In genomic region chr10:6833458-6834011, GRCh38 we compare ENCODE assay signal across 2 cellular contexts.
TF ChIP-seq lines count a peak whose summit lies in the region.

No MANE protein-coding gene starts in this region.

TF ChIP-seq in GM23338, 12 proteins besides CTCF, POLR2A, EP300 and RAD21:
- TF ChIP-seq, protein P1, sequence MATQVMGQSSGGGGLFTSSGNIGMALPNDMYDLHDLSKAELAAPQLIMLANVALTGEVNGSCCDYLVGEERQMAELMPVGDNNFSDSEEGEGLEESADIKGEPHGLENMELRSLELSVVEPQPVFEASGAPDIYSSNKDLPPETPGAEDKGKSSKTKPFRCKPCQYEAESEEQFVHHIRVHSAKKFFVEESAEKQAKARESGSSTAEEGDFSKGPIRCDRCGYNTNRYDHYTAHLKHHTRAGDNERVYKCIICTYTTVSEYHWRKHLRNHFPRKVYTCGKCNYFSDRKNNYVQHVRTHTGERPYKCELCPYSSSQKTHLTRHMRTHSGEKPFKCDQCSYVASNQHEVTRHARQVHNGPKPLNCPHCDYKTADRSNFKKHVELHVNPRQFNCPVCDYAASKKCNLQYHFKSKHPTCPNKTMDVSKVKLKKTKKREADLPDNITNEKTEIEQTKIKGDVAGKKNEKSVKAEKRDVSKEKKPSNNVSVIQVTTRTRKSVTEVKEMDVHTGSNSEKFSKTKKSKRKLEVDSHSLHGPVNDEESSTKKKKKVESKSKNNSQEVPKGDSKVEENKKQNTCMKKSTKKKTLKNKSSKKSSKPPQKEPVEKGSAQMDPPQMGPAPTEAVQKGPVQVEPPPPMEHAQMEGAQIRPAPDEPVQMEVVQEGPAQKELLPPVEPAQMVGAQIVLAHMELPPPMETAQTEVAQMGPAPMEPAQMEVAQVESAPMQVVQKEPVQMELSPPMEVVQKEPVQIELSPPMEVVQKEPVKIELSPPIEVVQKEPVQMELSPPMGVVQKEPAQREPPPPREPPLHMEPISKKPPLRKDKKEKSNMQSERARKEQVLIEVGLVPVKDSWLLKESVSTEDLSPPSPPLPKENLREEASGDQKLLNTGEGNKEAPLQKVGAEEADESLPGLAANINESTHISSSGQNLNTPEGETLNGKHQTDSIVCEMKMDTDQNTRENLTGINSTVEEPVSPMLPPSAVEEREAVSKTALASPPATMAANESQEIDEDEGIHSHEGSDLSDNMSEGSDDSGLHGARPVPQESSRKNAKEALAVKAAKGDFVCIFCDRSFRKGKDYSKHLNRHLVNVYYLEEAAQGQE (IDR thresholded peaks at IDR 0.05; ENCODE audit: unreplicated experiment), result no peak
- no peak for TF ChIP-seq ETS1 (IDR thresholded peaks at IDR 0.05)
- no peak for TF ChIP-seq ZNF331 (CRISPR knock-in tag; IDR thresholded peaks at IDR 0.05; ENCODE audit: low read depth)
- TF ChIP-seq, protein P2, sequence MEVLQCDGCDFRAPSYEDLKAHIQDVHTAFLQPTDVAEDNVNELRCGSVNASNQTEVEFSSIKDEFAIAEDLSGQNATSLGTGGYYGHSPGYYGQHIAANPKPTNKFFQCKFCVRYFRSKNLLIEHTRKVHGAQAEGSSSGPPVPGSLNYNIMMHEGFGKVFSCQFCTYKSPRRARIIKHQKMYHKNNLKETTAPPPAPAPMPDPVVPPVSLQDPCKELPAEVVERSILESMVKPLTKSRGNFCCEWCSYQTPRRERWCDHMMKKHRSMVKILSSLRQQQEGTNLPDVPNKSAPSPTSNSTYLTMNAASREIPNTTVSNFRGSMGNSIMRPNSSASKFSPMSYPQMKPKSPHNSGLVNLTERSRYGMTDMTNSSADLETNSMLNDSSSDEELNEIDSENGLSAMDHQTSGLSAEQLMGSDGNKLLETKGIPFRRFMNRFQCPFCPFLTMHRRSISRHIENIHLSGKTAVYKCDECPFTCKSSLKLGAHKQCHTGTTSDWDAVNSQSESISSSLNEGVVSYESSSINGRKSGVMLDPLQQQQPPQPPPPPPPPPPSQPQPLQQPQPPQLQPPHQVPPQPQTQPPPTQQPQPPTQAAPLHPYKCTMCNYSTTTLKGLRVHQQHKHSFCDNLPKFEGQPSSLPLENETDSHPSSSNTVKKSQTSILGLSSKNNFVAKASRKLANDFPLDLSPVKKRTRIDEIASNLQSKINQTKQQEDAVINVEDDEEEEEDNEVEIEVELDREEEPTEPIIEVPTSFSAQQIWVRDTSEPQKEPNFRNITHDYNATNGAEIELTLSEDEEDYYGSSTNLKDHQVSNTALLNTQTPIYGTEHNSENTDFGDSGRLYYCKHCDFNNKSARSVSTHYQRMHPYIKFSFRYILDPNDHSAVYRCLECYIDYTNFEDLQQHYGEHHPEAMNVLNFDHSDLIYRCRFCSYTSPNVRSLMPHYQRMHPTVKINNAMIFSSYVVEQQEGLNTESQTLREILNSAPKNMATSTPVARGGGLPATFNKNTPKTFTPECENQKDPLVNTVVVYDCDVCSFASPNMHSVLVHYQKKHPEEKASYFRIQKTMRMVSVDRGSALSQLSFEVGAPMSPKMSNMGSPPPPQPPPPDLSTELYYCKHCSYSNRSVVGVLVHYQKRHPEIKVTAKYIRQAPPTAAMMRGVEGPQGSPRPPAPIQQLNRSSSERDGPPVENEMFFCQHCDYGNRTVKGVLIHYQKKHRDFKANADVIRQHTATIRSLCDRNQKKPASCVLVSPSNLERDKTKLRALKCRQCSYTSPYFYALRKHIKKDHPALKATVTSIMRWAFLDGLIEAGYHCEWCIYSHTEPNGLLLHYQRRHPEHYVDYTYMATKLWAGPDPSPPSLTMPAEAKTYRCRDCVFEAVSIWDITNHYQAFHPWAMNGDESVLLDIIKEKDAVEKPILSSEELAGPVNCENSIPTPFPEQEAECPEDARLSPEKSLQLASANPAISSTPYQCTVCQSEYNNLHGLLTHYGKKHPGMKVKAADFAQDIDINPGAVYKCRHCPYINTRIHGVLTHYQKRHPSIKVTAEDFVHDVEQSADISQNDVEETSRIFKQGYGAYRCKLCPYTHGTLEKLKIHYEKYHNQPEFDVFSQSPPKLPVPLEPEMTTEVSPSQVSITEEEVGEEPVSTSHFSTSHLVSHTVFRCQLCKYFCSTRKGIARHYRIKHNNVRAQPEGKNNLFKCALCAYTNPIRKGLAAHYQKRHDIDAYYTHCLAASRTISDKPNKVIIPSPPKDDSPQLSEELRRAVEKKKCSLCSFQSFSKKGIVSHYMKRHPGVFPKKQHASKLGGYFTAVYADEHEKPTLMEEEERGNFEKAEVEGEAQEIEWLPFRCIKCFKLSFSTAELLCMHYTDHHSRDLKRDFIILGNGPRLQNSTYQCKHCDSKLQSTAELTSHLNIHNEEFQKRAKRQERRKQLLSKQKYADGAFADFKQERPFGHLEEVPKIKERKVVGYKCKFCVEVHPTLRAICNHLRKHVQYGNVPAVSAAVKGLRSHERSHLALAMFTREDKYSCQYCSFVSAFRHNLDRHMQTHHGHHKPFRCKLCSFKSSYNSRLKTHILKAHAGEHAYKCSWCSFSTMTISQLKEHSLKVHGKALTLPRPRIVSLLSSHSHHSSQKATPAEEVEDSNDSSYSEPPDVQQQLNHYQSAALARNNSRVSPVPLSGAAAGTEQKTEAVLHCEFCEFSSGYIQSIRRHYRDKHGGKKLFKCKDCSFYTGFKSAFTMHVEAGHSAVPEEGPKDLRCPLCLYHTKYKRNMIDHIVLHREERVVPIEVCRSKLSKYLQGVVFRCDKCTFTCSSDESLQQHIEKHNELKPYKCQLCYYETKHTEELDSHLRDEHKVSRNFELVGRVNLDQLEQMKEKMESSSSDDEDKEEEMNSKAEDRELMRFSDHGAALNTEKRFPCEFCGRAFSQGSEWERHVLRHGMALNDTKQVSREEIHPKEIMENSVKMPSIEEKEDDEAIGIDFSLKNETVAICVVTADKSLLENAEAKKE (CRISPR knock-in tag; IDR thresholded peaks at IDR 0.05), result no peak
- TF ChIP-seq NANOG (IDR thresholded peaks at IDR 0.05; ENCODE audit: borderline replicate concordance), result no peak
- TF ChIP-seq JUNB (IDR thresholded peaks at IDR 0.05; ENCODE audit: unreplicated experiment), result no peak
- TF ChIP-seq STAT1 (IDR thresholded peaks at IDR 0.05; ENCODE audit: unreplicated experiment), result no peak
- TF ChIP-seq POLR2AphosphoS5 (IDR thresholded peaks at IDR 0.05; ENCODE audit: low read depth), result no peak
- TF ChIP-seq CREB1 (CRISPR knock-in tag; IDR thresholded peaks at IDR 0.05; ENCODE audit: low read depth), result no peak
- TF ChIP-seq EZH2phosphoT487 (IDR thresholded peaks at IDR 0.05; ENCODE audit: unreplicated experiment), result no peak
- no peak for TF ChIP-seq EZH2 (IDR thresholded peaks at IDR 0.05; ENCODE audit: low read depth, unreplicated experiment)
- TF ChIP-seq ZNF114 (CRISPR knock-in tag; IDR thresholded peaks at IDR 0.05), result no peak

TF ChIP-seq in WTC11, 78 proteins besides CTCF, POLR2A, EP300 and RAD21 (continued from another document):
- TF ChIP-seq STAT6 (CRISPR knock-in tag; conservative IDR thresholded peaks at IDR 0.05; ENCODE audit: low read depth), result no peak
- no peak for TF ChIP-seq ZBTB21 (CRISPR knock-in tag; IDR thresholded peaks at IDR 0.05; ENCODE audit: borderline replicate concordance)
- no peak for TF ChIP-seq E2F5 (CRISPR knock-in tag; IDR thresholded peaks at IDR 0.05)
- no peak for TF ChIP-seq CBFB (CRISPR knock-in tag; IDR thresholded peaks at IDR 0.05; ENCODE audit: low read depth)
- no peak for TF ChIP-seq MXD4 (CRISPR knock-in tag; IDR thresholded peaks at IDR 0.05; ENCODE audit: borderline replicate concordance)
- no peak for TF ChIP-seq NR1H2 (CRISPR knock-in tag; IDR thresholded peaks at IDR 0.05)
- no peak for TF ChIP-seq SMAD4 (CRISPR knock-in tag; IDR thresholded peaks at IDR 0.05)
- no peak for TF ChIP-seq AR (CRISPR knock-in tag; IDR thresholded peaks at IDR 0.05)
- TF ChIP-seq TEAD4 (CRISPR knock-in tag; IDR thresholded peaks at IDR 0.05), result no peak
- no peak for TF ChIP-seq JAZF1 (CRISPR knock-in tag; IDR thresholded peaks at IDR 0.05)
